Comparison of ENCODE assay signal across 15 cellular contexts in the genomic region with DNA sequence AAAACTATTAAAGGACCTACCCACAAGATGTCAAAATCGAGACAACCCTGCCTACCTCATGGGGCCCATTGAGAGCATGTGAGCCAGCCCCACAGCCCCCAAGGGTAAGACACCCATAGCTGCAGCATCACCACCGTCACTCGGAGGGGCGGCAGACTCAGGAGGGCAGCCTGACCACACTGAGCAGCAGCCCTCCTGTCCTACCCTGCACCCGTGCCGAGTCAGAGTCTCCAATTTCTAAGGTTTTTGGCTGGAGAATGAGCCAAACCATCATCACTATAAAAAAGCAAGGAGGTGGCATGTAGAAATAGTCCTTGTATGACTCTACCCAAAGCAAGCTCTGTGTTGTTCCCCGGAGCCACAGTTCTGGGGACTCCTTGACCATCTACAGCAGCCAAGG.
DNase-seq lines count a peak whose midpoint lies in the region; ATAC-seq and TF ChIP-seq lines count a peak whose summit lies in the region.
"Had no signal": no experiment of that assay in that cellular context is flagged by ENCODE, and none has a peak within 500 bp of the region (broad histone marks: within the 10 kb centered on the region; RNA-seq: fewer than 3 reads in every experiment).

No MANE protein-coding gene starts in this region.

- H3K9me3 Mint-ChIP-seq in activated T-cell treated with anti-CD3 and anti-CD28 coated beads, Interleukin-2, amount 50 U/mL, for 72 hours, result no peaks in the 10 kb centered on the region
- H3K9me3 Mint-ChIP-seq in endodermal cell (no peaks in the 10 kb centered on the region), chondrocyte (ENCODE audit: low read depth) (no peaks in the 10 kb centered on the region)
- H3K9me3 Mint-ChIP-seq: CD8-positive, alpha-beta memory T cell; memory B cell; stimulated activated memory B cell treated with anti-CD40 and anti-IgM and Interleukin-4, amounts not matched to agents 10 μg/mL and 1 μg/mL and 100 μg/mL, for 72 hours had no signal

- intact Hi-C loops in posterior cingulate gyrus (cut with DNase I), result loop anchor here (5.0 kb wide), 1 partner anchor 176 kb away; no protein-coding TSS in a partner anchor

- H2BK5ac ChIP-seq in trophoblast cell (ENCODE audit: low read depth, low read length, poor library complexity), result no peak overlapping the region

- peak overlapping the region; percentile 10 for H3K27ac ChIP-seq in KOPT-K1 (ENCODE audit: low read depth, low read length, poor library complexity, severe bottlenecking)
- peak overlapping the region; percentile 11 for H3K27ac ChIP-seq in endodermal cell (ENCODE audit: low read depth, low read length)
- H3K27ac ChIP-seq in trophoblast cell (ENCODE audit: low read depth, low read length), result peak overlapping the region; percentile 2

- no peak overlapping the region for H3K14ac ChIP-seq in trophoblast cell (ENCODE audit: low read length)

- H3K9me3 ChIP-seq in KOPT-K1 (ENCODE audit: insufficient read depth, low read length, poor library complexity, severe bottlenecking), result no peaks in the 10 kb centered on the region
- H3K9me3 ChIP-seq in endodermal cell (ENCODE audit: control insufficient read depth, low read length), result no peaks in the 10 kb centered on the region
- H3K9me3 ChIP-seq in trophoblast cell (ENCODE audit: insufficient read depth, low read depth, low read length), result no peaks in the 10 kb centered on the region

- H4K8ac ChIP-seq in trophoblast cell (ENCODE audit: low read depth, low read length), result no peak overlapping the region

- H3K27me3 ChIP-seq in endodermal cell (ENCODE audit: control insufficient read depth, insufficient read depth, low read length, poor library complexity, severe bottlenecking) (no peaks in the 10 kb centered on the region), trophoblast cell (ENCODE audit: insufficient read depth, low read length) (no peaks in the 10 kb centered on the region)

- WGBS in endodermal cell (ENCODE audit: insufficient coverage in 1 of 2, insufficient read length in 1 of 2), 2 experiments, result 71 to 88% methylated on average over 1 to 7 of the region's 7 CpGs
- WGBS in trophoblast cell (ENCODE audit: extremely low coverage, insufficient coverage, insufficient read length), result no CpG with 5 or more reads among the region's 7 CpGs

- no peak overlapping the region for H3K4me2 ChIP-seq in trophoblast cell (ENCODE audit: low read length)

- H3K23ac ChIP-seq in trophoblast cell (ENCODE audit: low read length), result no peak overlapping the region

- H3K36me3 ChIP-seq in KOPT-K1 (ENCODE audit: insufficient read depth, low read length) (peaks cover 20% of the 10 kb centered on the region), endodermal cell (ENCODE audit: control insufficient read depth, insufficient read depth, low read length) (peaks cover 43% of the 10 kb centered on the region), trophoblast cell (ENCODE audit: control insufficient read depth in 1 of 2, insufficient read depth in 2 of 2, low read length in 2 of 2) (peaks cover 4 to 11% of the 10 kb centered on the region in 2 experiments)

- no peaks in the 10 kb centered on the region for H3K27me3 Mint-ChIP-seq in activated T-cell treated with anti-CD3 and anti-CD28 coated beads, Interleukin-2, amount 50 U/mL, for 72 hours (ENCODE audit: low read depth)
- H3K27me3 Mint-ChIP-seq in endodermal cell (ENCODE audit: insufficient read depth) (no peaks in the 10 kb centered on the region), chondrocyte (ENCODE audit: low read depth) (no peaks in the 10 kb centered on the region)
- H3K27me3 Mint-ChIP-seq: CD8-positive, alpha-beta memory T cell; memory B cell; stimulated activated memory B cell treated with anti-CD40 and anti-IgM and Interleukin-4, amounts not matched to agents 10 μg/mL and 1 μg/mL and 100 μg/mL, for 72 hours had no signal

- no peak overlapping the region for H2AK5ac ChIP-seq in trophoblast cell (ENCODE audit: low read length)

- H3K9ac ChIP-seq in endodermal cell (ENCODE audit: extremely low read depth, low read length, poor library complexity, severe bottlenecking) (no peak overlapping the region), trophoblast cell (ENCODE audit: low read length) (no peak overlapping the region)

- no peak overlapping the region for H3K18ac ChIP-seq in trophoblast cell (ENCODE audit: low read length)

- H3K36me3 Mint-ChIP-seq in activated T-cell treated with anti-CD3 and anti-CD28 coated beads, Interleukin-2, amount 50 U/mL, for 72 hours (ENCODE audit: insufficient read depth in 2 of 2), result no peaks in the 10 kb centered on the region
- H3K36me3 Mint-ChIP-seq in endodermal cell (ENCODE audit: low read depth), result peaks cover 34% of the 10 kb centered on the region
- peaks cover 2% of the 10 kb centered on the region for H3K36me3 Mint-ChIP-seq in chondrocyte (ENCODE audit: low read depth)
- H3K36me3 Mint-ChIP-seq: memory B cell; stimulated activated memory B cell treated with anti-CD40 and anti-IgM and Interleukin-4, amounts not matched to agents 10 μg/mL and 1 μg/mL and 100 μg/mL, for 72 hours had no signal

- no peak overlapping the region for H3K4me3 ChIP-seq in endodermal cell (ENCODE audit: low read length)
- H3K4me3 ChIP-seq in trophoblast cell (ENCODE audit: low read depth, low read length), result no peak overlapping the region

- peaks cover 3% of the 10 kb centered on the region for H3K79me1 ChIP-seq in trophoblast cell (ENCODE audit: low read length)

- H3K4me3 Mint-ChIP-seq in activated T-cell treated with anti-CD3 and anti-CD28 coated beads, Interleukin-2, amount 50 U/mL, for 72 hours, result no peak overlapping the region
- no peak overlapping the region for H3K4me3 Mint-ChIP-seq in endodermal cell
- H3K4me3 Mint-ChIP-seq in chondrocyte (ENCODE audit: unreplicated experiment), result no peak overlapping the region
- H3K4me3 Mint-ChIP-seq: memory B cell; stimulated activated memory B cell treated with anti-CD40 and anti-IgM and Interleukin-4, amounts not matched to agents 10 μg/mL and 1 μg/mL and 100 μg/mL, for 72 hours had no signal

- H3K27ac Mint-ChIP-seq in activated T-cell treated with anti-CD3 and anti-CD28 coated beads, Interleukin-2, amount 50 U/mL, for 72 hours, result no peak overlapping the region
- H3K27ac Mint-ChIP-seq in endodermal cell (peak overlapping the region; percentile 90), chondrocyte (ENCODE audit: unreplicated experiment) (no peak overlapping the region)
- H3K27ac Mint-ChIP-seq: memory B cell; stimulated activated memory B cell treated with anti-CD40 and anti-IgM and Interleukin-4, amounts not matched to agents 10 μg/mL and 1 μg/mL and 100 μg/mL, for 72 hours had no signal

- no peak for TF ChIP-seq CTCF in endodermal cell (conservative IDR thresholded peaks at IDR 0.05)
- no peak for TF ChIP-seq CTCF in chondrocyte (IDR thresholded peaks at IDR 0.05)

- H3K4me1 ChIP-seq in endodermal cell (ENCODE audit: control insufficient read depth, insufficient read depth, low read length) (peaks cover 47% of the 10 kb centered on the region), trophoblast cell (ENCODE audit: control insufficient read depth in 1 of 2, insufficient read depth in 2 of 2, low read length in 2 of 2) (peaks cover 27 to 31% of the 10 kb centered on the region in 2 experiments)

- H4K12ac ChIP-seq in trophoblast cell (ENCODE audit: low read depth, low read length), result no peak overlapping the region

- peak; percentile 8 to 12 for ATAC-seq in activated T-cell treated with anti-CD3 and anti-CD28 coated beads, Interleukin-2, amount 50 U/mL, for 72 hours (replicated peaks in 1 of 2)
- ATAC-seq: stimulated activated memory B cell treated with anti-CD40 and anti-IgM and Interleukin-4, amounts not matched to agents 10 μg/mL and 1 μg/mL and 100 μg/mL, for 72 hours had no signal

- no peak for DNase-seq in activated T-cell treated with anti-CD3 and anti-CD28 coated beads, Interleukin-2, amount 50 U/mL, for 72 hours
- DNase-seq in activated T-cell treated with anti-CD3 and anti-CD28 coated beads, Interleukin-2, amount 50 U/mL, for 48 hours, result no peak
- DNase-seq in endodermal cell (no peak), trophoblast cell (no peak), NCI-H2227 treated with DMSO at 0.1 percent for 48 hours (lab: John Stamatoyannopoulos, UW) (no peak), chondrocyte (ENCODE audit: low spot score) (no peak), posterior cingulate gyrus (no peak)
- DNase-seq: activated CD4-positive, CD25-positive, alpha-beta regulatory T cell; CD8-positive, alpha-beta memory T cell; NCI-H1048; NCI-H748 treated with DMSO at 0.1 percent for 48 hours; SW 1271 had no signal

- no peak overlapping the region for H4K91ac ChIP-seq in trophoblast cell (ENCODE audit: low read depth, low read length)

- H3K4me1 Mint-ChIP-seq in activated T-cell treated with anti-CD3 and anti-CD28 coated beads, Interleukin-2, amount 50 U/mL, for 72 hours (ENCODE audit: low read depth), result peaks cover 41% of the 10 kb centered on the region
- H3K4me1 Mint-ChIP-seq in endodermal cell (peaks cover 73% of the 10 kb centered on the region), chondrocyte (ENCODE audit: low read depth) (peaks cover 10% of the 10 kb centered on the region)

- H2BK120ac ChIP-seq in trophoblast cell (ENCODE audit: insufficient read depth, low read length, poor library complexity), result no peak overlapping the region

- no peak overlapping the region for H3K4ac ChIP-seq in trophoblast cell (ENCODE audit: low read depth, low read length)

- H3K79me2 ChIP-seq in trophoblast cell (ENCODE audit: control insufficient read depth, insufficient read depth, low read length, poor library complexity), result peaks cover 15% of the 10 kb centered on the region

- no peak overlapping the region for H2BK12ac ChIP-seq in trophoblast cell (ENCODE audit: low read length)

- no peak overlapping the region for H2AFZ ChIP-seq in trophoblast cell (ENCODE audit: insufficient read depth, low read length, poor library complexity)
